In the genomic region with DNA sequence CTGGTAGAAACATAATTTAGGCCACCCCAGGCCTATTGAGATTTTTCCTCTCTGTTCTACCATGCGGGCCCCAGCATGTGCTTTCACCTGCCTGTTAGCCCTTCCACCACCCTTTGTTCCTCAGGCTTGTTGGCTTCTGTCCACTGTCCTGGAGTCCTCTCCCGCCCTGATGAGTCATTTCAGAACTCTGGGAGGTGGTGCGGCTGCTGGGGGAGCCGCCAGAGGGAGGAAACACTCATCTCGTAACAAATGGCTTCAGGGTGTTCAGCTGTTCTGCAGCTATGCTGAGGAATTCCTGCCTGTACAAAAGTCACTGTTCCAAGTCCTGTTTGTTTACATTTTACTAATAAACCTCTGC, we compare ENCODE assay signal across 8 cellular contexts. TPM values are rescaled to one million over a fixed set of nuclear protein-coding genes. Genes with fewer than 3 reads are reported as not detected.
DNase-seq lines count a peak whose midpoint lies in the region; ATAC-seq and TF ChIP-seq lines count a peak whose summit lies in the region.

No MANE protein-coding gene starts in this region.

- WGBS in thyroid gland, 2 donors: 8 to 15% methylated on average over 4 to 5 of the region's 5 CpGs

- TF ChIP-seq POLR2A in thyroid gland (IDR thresholded peaks at IDR 0.05): no peak

- no peaks in the 10 kb centered on the region for H3K36me3 ChIP-seq in thyroid gland

- intact Hi-C loops in thyroid gland (cut with DNase I): no loop called here

- H3K27me3 ChIP-seq in thyroid gland: no peaks in the 10 kb centered on the region

- H3K27ac ChIP-seq in caudate nucleus (ENCODE audit: low read depth, low read length): peak overlapping the region; percentile 30
- H3K27ac ChIP-seq in thyroid gland: peak overlapping the region; percentile 75 to 93 (median 84)

- H3K9me3 ChIP-seq in thyroid gland: no peaks in the 10 kb centered on the region

- peak in 5 of 6 experiments; percentile 27 to 69 (median 57) for TF ChIP-seq CTCF in thyroid gland (IDR thresholded peaks at IDR 0.05)

- ATAC-seq in left lobe of liver: peak; percentile 43
- ATAC-seq in GM18858 (IDR thresholded peaks at IDR 0.05; ENCODE audit: unreplicated experiment): no peak
- no peak for ATAC-seq in GM19324 (IDR thresholded peaks at IDR 0.05; ENCODE audit: low FRiP score, unreplicated experiment)

- no peak overlapping the region for H3K4me3 ChIP-seq in thyroid gland (replicated peaks in 1 of 3)

- peaks cover 10 to 20% of the 10 kb centered on the region in 2 donors for H3K4me1 ChIP-seq in thyroid gland

- DNase-seq in DMS 273 treated with DMSO at 0.1 percent for 48 hours (lab: John Stamatoyannopoulos, UW): peak; percentile 14
- peak; percentile 53 for DNase-seq in NCI-H345 (lab: John Stamatoyannopoulos, UW)
- DNase-seq in caudate nucleus (lab: John Stamatoyannopoulos, UW): peak in 33 of 61 donors; percentile 4 to 63 (median 18)
- peak; percentile 46 for DNase-seq in left lobe of liver (ENCODE audit: low spot score)
- peak; percentile 92 to 94 for DNase-seq in thyroid gland
- DNase-seq in NCI-H128 (lab: John Stamatoyannopoulos, UW; ENCODE audit: unreplicated experiment): no peak

RNA-seq across cellular contexts. Expression of gene LRTM1, which starts 36.3 kb away (rescaled TPM):
- not detected for total RNA-seq in left lobe of liver
- not detected for total RNA-seq in thyroid gland
